ENCODE assay signal across 1 cellular context in the genomic region with DNA sequence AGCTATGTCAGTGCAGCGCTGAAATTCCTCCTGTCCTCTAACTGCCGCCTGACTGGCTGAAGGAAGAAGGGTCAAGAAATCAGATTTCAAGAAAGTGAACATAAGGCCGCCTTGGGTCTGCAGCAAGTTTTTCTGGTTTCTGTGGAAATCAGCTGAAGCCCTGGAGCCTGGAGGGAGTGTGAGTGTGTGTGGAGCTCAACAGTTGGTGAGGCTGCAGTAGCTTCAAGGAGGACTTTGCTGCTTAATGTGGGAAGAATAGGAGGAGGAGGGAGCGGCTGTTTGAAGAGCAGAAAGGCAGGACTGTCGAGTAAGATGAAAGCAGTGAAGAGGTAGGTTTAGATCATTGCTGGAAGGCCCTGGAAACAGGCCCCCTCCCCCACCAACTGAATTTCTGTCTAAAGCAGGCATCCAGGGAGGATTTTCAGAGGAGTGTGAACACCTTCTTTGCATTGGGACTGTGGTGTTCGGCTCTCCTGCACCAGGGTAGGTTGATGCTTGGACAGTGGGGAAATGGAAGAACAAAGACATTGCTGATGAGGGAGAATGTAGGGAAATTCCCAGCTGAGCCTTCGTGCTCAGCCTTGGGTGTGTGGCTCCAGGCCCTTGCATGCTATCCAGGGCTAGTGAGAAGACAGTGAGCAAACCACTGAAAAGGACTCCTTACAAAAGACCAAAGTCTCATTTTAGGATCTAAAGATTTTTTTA.
TF ChIP-seq lines count a peak whose summit lies in the region.

No MANE protein-coding gene starts in this region.

TF ChIP-seq in GM12878, 131 proteins besides CTCF, POLR2A, EP300 and RAD21 (continued from another document):
- TF ChIP-seq, protein P1, sequence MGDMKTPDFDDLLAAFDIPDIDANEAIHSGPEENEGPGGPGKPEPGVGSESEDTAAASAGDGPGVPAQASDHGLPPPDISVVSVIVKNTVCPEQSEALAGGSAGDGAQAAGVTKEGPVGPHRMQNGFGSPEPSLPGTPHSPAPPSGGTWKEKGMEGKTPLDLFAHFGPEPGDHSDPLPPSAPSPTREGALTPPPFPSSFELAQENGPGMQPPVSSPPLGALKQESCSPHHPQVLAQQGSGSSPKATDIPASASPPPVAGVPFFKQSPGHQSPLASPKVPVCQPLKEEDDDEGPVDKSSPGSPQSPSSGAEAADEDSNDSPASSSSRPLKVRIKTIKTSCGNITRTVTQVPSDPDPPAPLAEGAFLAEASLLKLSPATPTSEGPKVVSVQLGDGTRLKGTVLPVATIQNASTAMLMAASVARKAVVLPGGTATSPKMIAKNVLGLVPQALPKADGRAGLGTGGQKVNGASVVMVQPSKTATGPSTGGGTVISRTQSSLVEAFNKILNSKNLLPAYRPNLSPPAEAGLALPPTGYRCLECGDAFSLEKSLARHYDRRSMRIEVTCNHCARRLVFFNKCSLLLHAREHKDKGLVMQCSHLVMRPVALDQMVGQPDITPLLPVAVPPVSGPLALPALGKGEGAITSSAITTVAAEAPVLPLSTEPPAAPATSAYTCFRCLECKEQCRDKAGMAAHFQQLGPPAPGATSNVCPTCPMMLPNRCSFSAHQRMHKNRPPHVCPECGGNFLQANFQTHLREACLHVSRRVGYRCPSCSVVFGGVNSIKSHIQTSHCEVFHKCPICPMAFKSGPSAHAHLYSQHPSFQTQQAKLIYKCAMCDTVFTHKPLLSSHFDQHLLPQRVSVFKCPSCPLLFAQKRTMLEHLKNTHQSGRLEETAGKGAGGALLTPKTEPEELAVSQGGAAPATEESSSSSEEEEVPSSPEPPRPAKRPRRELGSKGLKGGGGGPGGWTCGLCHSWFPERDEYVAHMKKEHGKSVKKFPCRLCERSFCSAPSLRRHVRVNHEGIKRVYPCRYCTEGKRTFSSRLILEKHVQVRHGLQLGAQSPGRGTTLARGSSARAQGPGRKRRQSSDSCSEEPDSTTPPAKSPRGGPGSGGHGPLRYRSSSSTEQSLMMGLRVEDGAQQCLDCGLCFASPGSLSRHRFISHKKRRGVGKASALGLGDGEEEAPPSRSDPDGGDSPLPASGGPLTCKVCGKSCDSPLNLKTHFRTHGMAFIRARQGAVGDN (IDR thresholded peaks at IDR 0.05), result no peak
- TF ChIP-seq TCF12 (IDR thresholded peaks at IDR 0.05; ENCODE audit: low read depth, low read length) (peak; percentile 61; the same call in 1 of the 2 replicates), RUNX3 (IDR thresholded peaks at IDR 0.05; ENCODE audit: low read length) (peak; percentile 33; the same call in 1 of the 2 replicates), IKZF1 (conservative IDR thresholded peaks at IDR 0.05) (no peak), STAT3 (IDR thresholded peaks at IDR 0.05; ENCODE audit: low read depth, low read length) (no peak), TCF3 (IDR thresholded peaks at IDR 0.05; ENCODE audit: borderline replicate concordance, insufficient read depth, low read depth, low read length) (no peak), EZH2 (IDR thresholded peaks at IDR 0.05; ENCODE audit: borderline replicate concordance, control insufficient read depth, low read depth, low read length) (no peak), KLF5 (IDR thresholded peaks at IDR 0.05; ENCODE audit: partially characterized antibody) (no peak), ETV6 (conservative IDR thresholded peaks at IDR 0.05 in 1 of 2, IDR thresholded peaks at IDR 0.05 in 1 of 2; ENCODE audit: borderline replicate concordance in 1 of 2, low read depth in 1 of 2) (no peak), ZNF207 (IDR thresholded peaks at IDR 0.05; ENCODE audit: borderline replicate concordance) (no peak), SMAD5 (IDR thresholded peaks at IDR 0.05; ENCODE audit: low read depth) (no peak), PAX5 (IDR thresholded peaks at IDR 0.05; ENCODE audit: borderline replicate concordance, low read depth, low read length) (peak; percentile 61; the same call in 1 of the 2 replicates), MEF2A (IDR thresholded peaks at IDR 0.05; ENCODE audit: insufficient read depth, low read depth, low read length) (no peak), CBFB (IDR thresholded peaks at IDR 0.05; ENCODE audit: low read depth) (no peak), NFIC (IDR thresholded peaks at IDR 0.05; ENCODE audit: low read depth, low read length) (no peak), NR2F1 (conservative IDR thresholded peaks at IDR 0.05) (no peak), POU2F2 (IDR thresholded peaks at IDR 0.05; ENCODE audit: borderline replicate concordance, low read depth, low read length) (0 out of 3 replicates have a peak, but pooled peaks have one; percentile 0), SMARCA5 (IDR thresholded peaks at IDR 0.05) (no peak), BCL11A (IDR thresholded peaks at IDR 0.05; ENCODE audit: low read depth, low read length) (0 out of 2 replicates have a peak, but pooled peaks have one; percentile 47), JUND (IDR thresholded peaks at IDR 0.05; ENCODE audit: low read depth, low read length) (no peak), MXI1 (IDR thresholded peaks at IDR 0.05; ENCODE audit: low read depth, low read length) (no peak), RCOR1 (conservative IDR thresholded peaks at IDR 0.05; ENCODE audit: low read depth, low read length) (no peak), NR2C2 (IDR thresholded peaks at IDR 0.05; ENCODE audit: borderline replicate concordance, control insufficient read depth, insufficient read length, low read depth) (no peak), MYC (IDR thresholded peaks at IDR 0.05; ENCODE audit: insufficient read depth, insufficient read length, insufficient replicate concordance, low read length, severe bottlenecking) (no peak), RELA (IDR thresholded peaks at IDR 0.05; ENCODE audit: borderline replicate concordance, partially characterized antibody) (peak; percentile 39), HCFC1 (IDR thresholded peaks at IDR 0.05; ENCODE audit: low read length) (no peak)
- TF ChIP-seq, protein P2, sequence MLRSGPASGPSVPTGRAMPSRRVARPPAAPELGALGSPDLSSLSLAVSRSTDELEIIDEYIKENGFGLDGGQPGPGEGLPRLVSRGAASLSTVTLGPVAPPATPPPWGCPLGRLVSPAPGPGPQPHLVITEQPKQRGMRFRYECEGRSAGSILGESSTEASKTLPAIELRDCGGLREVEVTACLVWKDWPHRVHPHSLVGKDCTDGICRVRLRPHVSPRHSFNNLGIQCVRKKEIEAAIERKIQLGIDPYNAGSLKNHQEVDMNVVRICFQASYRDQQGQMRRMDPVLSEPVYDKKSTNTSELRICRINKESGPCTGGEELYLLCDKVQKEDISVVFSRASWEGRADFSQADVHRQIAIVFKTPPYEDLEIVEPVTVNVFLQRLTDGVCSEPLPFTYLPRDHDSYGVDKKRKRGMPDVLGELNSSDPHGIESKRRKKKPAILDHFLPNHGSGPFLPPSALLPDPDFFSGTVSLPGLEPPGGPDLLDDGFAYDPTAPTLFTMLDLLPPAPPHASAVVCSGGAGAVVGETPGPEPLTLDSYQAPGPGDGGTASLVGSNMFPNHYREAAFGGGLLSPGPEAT (IDR thresholded peaks at IDR 0.05; ENCODE audit: low read depth), result no peak
- TF ChIP-seq, protein P3, sequence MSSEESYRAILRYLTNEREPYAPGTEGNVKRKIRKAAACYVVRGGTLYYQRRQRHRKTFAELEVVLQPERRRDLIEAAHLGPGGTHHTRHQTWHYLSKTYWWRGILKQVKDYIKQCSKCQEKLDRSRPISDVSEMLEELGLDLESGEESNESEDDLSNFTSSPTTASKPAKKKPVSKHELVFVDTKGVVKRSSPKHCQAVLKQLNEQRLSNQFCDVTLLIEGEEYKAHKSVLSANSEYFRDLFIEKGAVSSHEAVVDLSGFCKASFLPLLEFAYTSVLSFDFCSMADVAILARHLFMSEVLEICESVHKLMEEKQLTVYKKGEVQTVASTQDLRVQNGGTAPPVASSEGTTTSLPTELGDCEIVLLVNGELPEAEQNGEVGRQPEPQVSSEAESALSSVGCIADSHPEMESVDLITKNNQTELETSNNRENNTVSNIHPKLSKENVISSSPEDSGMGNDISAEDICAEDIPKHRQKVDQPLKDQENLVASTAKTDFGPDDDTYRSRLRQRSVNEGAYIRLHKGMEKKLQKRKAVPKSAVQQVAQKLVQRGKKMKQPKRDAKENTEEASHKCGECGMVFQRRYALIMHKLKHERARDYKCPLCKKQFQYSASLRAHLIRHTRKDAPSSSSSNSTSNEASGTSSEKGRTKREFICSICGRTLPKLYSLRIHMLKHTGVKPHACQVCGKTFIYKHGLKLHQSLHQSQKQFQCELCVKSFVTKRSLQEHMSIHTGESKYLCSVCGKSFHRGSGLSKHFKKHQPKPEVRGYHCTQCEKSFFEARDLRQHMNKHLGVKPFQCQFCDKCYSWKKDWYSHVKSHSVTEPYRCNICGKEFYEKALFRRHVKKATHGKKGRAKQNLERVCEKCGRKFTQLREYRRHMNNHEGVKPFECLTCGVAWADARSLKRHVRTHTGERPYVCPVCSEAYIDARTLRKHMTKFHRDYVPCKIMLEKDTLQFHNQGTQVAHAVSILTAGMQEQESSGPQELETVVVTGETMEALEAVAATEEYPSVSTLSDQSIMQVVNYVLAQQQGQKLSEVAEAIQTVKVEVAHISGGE (CRISPR knock-in tag; IDR thresholded peaks at IDR 0.05), result no peak
- TF ChIP-seq, protein P4, sequence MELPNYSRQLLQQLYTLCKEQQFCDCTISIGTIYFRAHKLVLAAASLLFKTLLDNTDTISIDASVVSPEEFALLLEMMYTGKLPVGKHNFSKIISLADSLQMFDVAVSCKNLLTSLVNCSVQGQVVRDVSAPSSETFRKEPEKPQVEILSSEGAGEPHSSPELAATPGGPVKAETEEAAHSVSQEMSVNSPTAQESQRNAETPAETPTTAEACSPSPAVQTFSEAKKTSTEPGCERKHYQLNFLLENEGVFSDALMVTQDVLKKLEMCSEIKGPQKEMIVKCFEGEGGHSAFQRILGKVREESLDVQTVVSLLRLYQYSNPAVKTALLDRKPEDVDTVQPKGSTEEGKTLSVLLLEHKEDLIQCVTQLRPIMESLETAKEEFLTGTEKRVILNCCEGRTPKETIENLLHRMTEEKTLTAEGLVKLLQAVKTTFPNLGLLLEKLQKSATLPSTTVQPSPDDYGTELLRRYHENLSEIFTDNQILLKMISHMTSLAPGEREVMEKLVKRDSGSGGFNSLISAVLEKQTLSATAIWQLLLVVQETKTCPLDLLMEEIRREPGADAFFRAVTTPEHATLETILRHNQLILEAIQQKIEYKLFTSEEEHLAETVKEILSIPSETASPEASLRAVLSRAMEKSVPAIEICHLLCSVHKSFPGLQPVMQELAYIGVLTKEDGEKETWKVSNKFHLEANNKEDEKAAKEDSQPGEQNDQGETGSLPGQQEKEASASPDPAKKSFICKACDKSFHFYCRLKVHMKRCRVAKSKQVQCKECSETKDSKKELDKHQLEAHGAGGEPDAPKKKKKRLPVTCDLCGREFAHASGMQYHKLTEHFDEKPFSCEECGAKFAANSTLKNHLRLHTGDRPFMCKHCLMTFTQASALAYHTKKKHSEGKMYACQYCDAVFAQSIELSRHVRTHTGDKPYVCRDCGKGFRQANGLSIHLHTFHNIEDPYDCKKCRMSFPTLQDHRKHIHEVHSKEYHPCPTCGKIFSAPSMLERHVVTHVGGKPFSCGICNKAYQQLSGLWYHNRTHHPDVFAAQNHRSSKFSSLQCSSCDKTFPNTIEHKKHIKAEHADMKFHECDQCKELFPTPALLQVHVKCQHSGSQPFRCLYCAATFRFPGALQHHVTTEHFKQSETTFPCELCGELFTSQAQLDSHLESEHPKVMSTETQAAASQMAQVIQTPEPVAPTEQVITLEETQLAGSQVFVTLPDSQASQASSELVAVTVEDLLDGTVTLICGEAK (IDR thresholded peaks at IDR 0.05; ENCODE audit: borderline replicate concordance), result no peak
- TF ChIP-seq, protein P5, sequence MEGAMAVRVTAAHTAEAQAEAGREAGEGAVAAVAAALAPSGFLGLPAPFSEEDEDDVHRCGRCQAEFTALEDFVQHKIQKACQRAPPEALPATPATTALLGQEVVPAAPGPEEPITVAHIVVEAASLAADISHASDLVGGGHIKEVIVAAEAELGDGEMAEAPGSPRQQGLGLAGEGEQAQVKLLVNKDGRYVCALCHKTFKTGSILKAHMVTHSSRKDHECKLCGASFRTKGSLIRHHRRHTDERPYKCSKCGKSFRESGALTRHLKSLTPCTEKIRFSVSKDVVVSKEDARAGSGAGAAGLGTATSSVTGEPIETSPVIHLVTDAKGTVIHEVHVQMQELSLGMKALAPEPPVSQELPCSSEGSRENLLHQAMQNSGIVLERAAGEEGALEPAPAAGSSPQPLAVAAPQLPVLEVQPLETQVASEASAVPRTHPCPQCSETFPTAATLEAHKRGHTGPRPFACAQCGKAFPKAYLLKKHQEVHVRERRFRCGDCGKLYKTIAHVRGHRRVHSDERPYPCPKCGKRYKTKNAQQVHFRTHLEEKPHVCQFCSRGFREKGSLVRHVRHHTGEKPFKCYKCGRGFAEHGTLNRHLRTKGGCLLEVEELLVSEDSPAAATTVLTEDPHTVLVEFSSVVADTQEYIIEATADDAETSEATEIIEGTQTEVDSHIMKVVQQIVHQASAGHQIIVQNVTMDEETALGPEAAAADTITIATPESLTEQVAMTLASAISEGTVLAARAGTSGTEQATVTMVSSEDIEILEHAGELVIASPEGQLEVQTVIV (IDR thresholded peaks at IDR 0.05; ENCODE audit: borderline replicate concordance, partially characterized antibody), result no peak
- TF ChIP-seq, protein P6, sequence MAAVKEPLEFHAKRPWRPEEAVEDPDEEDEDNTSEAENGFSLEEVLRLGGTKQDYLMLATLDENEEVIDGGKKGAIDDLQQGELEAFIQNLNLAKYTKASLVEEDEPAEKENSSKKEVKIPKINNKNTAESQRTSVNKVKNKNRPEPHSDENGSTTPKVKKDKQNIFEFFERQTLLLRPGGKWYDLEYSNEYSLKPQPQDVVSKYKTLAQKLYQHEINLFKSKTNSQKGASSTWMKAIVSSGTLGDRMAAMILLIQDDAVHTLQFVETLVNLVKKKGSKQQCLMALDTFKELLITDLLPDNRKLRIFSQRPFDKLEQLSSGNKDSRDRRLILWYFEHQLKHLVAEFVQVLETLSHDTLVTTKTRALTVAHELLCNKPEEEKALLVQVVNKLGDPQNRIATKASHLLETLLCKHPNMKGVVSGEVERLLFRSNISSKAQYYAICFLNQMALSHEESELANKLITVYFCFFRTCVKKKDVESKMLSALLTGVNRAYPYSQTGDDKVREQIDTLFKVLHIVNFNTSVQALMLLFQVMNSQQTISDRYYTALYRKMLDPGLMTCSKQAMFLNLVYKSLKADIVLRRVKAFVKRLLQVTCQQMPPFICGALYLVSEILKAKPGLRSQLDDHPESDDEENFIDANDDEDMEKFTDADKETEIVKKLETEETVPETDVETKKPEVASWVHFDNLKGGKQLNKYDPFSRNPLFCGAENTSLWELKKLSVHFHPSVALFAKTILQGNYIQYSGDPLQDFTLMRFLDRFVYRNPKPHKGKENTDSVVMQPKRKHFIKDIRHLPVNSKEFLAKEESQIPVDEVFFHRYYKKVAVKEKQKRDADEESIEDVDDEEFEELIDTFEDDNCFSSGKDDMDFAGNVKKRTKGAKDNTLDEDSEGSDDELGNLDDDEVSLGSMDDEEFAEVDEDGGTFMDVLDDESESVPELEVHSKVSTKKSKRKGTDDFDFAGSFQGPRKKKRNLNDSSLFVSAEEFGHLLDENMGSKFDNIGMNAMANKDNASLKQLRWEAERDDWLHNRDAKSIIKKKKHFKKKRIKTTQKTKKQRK (IDR thresholded peaks at IDR 0.05; ENCODE audit: low read depth, low read length), result no peak
- TF ChIP-seq, protein P7, sequence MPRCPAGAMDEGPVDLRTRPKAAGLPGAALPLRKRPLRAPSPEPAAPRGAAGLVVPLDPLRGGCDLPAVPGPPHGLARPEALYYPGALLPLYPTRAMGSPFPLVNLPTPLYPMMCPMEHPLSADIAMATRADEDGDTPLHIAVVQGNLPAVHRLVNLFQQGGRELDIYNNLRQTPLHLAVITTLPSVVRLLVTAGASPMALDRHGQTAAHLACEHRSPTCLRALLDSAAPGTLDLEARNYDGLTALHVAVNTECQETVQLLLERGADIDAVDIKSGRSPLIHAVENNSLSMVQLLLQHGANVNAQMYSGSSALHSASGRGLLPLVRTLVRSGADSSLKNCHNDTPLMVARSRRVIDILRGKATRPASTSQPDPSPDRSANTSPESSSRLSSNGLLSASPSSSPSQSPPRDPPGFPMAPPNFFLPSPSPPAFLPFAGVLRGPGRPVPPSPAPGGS (IDR thresholded peaks at IDR 0.05; ENCODE audit: borderline replicate concordance, insufficient read depth, low read depth, low read length, poor library complexity, severe bottlenecking), result no peak
TF ChIP-seq in GM12878: peak in this region for 7.
